21 cellular contexts compared by ENCODE assay signal in genomic region chr3:150826466-150827282, GRCh38.
"Had no signal": no experiment of that assay in that cellular context is flagged by ENCODE, and none has a peak within 500 bp of the region (broad histone marks: within the 10 kb centered on the region; RNA-seq: fewer than 3 reads in every experiment).

No MANE protein-coding gene starts in this region.

- H3K4me1 ChIP-seq: pancreas, right lobe of liver, tibial artery, upper lobe of left lung, uterus had no signal

- H3K4me3 ChIP-seq: coronary artery, lung, mucosa of descending colon, pancreas, right lobe of liver, testis, tibial artery, upper lobe of left lung, uterus had no signal

- DNase-seq: dermis blood vessel endothelial cell; effector memory CD8-positive, alpha-beta T cell; hypothalamus; immature natural killer cell; islet precursor cell; kidney glomerular epithelial cell; mucosa of descending colon; naive thymus-derived CD8-positive, alpha-beta T cell; right lobe of liver; stimulated activated CD4-positive, alpha-beta T cell treated with anti-CD3 and anti-CD28 coated beads, Interleukin-2, amount 100 ng/mL, for 24 hours; stimulated activated CD4-positive, alpha-beta T cell treated with anti-CD3 and anti-CD28 coated beads, Interleukin-4, amount 100 ng/mL, for 24 hours; stimulated activated naive CD8-positive, alpha-beta T cell treated with anti-CD3 and anti-CD28 coated beads, Interleukin-15, Interleukin-2, amounts not matched to agents 100 U/mL and 50 U/mL, for 24 hours; substantia nigra; testis; tibial artery; uterus had no signal

- H3K27ac ChIP-seq: coronary artery, neutrophil, pancreas, right lobe of liver, testis, tibial artery, upper lobe of left lung, uterus had no signal

- H3K27me3 ChIP-seq: neutrophil, pancreas, right lobe of liver, testis, upper lobe of left lung, uterus had no signal

- H3K9me3 ChIP-seq: mucosa of descending colon, neutrophil, pancreas, right lobe of liver, testis, tibial artery, upper lobe of left lung, uterus had no signal

- H3K36me3 ChIP-seq: neutrophil, pancreas, right lobe of liver, tibial artery, upper lobe of left lung, uterus had no signal

- ATAC-seq: effector memory CD8-positive, alpha-beta T cell; mucosa of descending colon; naive thymus-derived CD8-positive, alpha-beta T cell; right lobe of liver; stimulated activated naive CD8-positive, alpha-beta T cell treated with anti-CD3 and anti-CD28 coated beads, Interleukin-15, Interleukin-2, amounts not matched to agents 100 U/mL and 50 U/mL, for 24 hours had no signal
